Comparison of ENCODE assay signal across 11 cellular contexts in genomic region chr3:15634671-15635661, GRCh38. TPM values are rescaled to one million over a fixed set of nuclear protein-coding genes. Genes with fewer than 3 reads are reported as not detected.
DNase-seq lines count a peak whose midpoint lies in the region; ATAC-seq, FAIRE-seq and TF ChIP-seq lines count a peak whose summit lies in the region.
"Had no signal": no experiment of that assay in that cellular context is flagged by ENCODE, and none has a peak within 500 bp of the region (broad histone marks: within the 10 kb centered on the region; RNA-seq: fewer than 3 reads in every experiment).

No MANE protein-coding gene starts in this region.

- FAIRE-seq in GM12892 (lab: Jason Lieb, UNC), result no peak
- FAIRE-seq: bronchial epithelial cell had no signal

- intact Hi-C loops in CD14-positive monocyte (cut with micrococcal nuclease), result loop anchor here (5.0 to 10.0 kb wide), 2 partner anchors 50 to 177 kb away; no protein-coding TSS in a partner anchor
- intact Hi-C loops in head of caudate nucleus (cut with DNase I), result loop anchor here (5.0 kb wide), 2 partner anchors 162 to 177 kb away; partner anchors contain the start of gene ANKRD28

- peaks cover 10 to 19% of the 10 kb centered on the region in 2 donors for H3K36me3 Mint-ChIP-seq in CD14-positive monocyte
- no peaks in the 10 kb centered on the region for H3K36me3 Mint-ChIP-seq in activated T-helper 17 cell treated with anti-CD3 and anti-CD28 coated beads, Interleukin-2, amount 50 U/mL, for 72 hours (ENCODE audit: low read depth)

- H3K4me1 Mint-ChIP-seq in CD14-positive monocyte, result peaks cover 29% of the 10 kb centered on the region
- H3K4me1 Mint-ChIP-seq in activated T-helper 17 cell treated with anti-CD3 and anti-CD28 coated beads, Interleukin-2, amount 50 U/mL, for 72 hours, result peaks cover 35% of the 10 kb centered on the region

- H3K9me3 Mint-ChIP-seq in CD14-positive monocyte, result no peaks in the 10 kb centered on the region
- H3K9me3 Mint-ChIP-seq in activated T-helper 17 cell treated with anti-CD3 and anti-CD28 coated beads, Interleukin-2, amount 50 U/mL, for 72 hours, result no peaks in the 10 kb centered on the region
- H3K9me3 Mint-ChIP-seq: neural crest cell; stimulated activated naive CD8-positive, alpha-beta T cell treated with anti-CD3 and anti-CD28 coated beads, Interleukin-15, Interleukin-2, amounts not matched to agents 100 ng/mL and 50 ng/mL, for 24 hours had no signal

- H3K9ac ChIP-seq in skeletal muscle satellite cell (ENCODE audit: low read depth, low read length), result peak overlapping the region; percentile 82

- peaks cover 80% of the 10 kb centered on the region for H3K4me1 ChIP-seq in skeletal muscle satellite cell (ENCODE audit: control insufficient read depth, insufficient read depth, low read length)

- no peak for TF ChIP-seq CTCF in CD14-positive monocyte (IDR thresholded peaks at IDR 0.05)

- peaks cover 0 to 2% (median 2%) of the 10 kb centered on the region in 3 donors for H3K27me3 Mint-ChIP-seq in CD14-positive monocyte (ENCODE audit: low read depth in 3 of 3)
- no peaks in the 10 kb centered on the region for H3K27me3 Mint-ChIP-seq in activated T-helper 17 cell treated with anti-CD3 and anti-CD28 coated beads, Interleukin-2, amount 50 U/mL, for 72 hours
- H3K27me3 Mint-ChIP-seq: stimulated activated naive CD8-positive, alpha-beta T cell treated with anti-CD3 and anti-CD28 coated beads, Interleukin-15, Interleukin-2, amounts not matched to agents 100 ng/mL and 50 ng/mL, for 24 hours had no signal

- H3K27me3 ChIP-seq in skeletal muscle satellite cell (ENCODE audit: control insufficient read depth, insufficient read depth, low read length), result no peaks in the 10 kb centered on the region

- DNase-seq in CD14-positive monocyte (ENCODE audit: low spot score), result no peak
- peak in 23 of 42 donors; percentile 11 to 71 (median 37) for DNase-seq in head of caudate nucleus
- DNase-seq in NCI-H2196 (lab: John Stamatoyannopoulos, UW; ENCODE audit: unreplicated experiment), result no peak
- no peak for DNase-seq in GM12892 (ENCODE audit: insufficient read length)
- DNase-seq in RKO (ENCODE audit: low spot score), result no peak
- DNase-seq in OCI-M1 (lab: John Stamatoyannopoulos, UW), result no peak

- ATAC-seq in activated T-helper 17 cell treated with anti-CD3 and anti-CD28 coated beads, Interleukin-2, amount 50 U/mL, for 72 hours (replicated peaks), result no peak

- no peaks in the 10 kb centered on the region for H3K36me3 ChIP-seq in skeletal muscle satellite cell (ENCODE audit: insufficient read depth, low read length)

- H3K4me3 ChIP-seq in skeletal muscle satellite cell (ENCODE audit: low read length), result peak overlapping the region; percentile 46

- peak overlapping the region; percentile 65 for H3K4me2 ChIP-seq in skeletal muscle satellite cell (ENCODE audit: low read length)

- no peak overlapping the region for H3K4me3 Mint-ChIP-seq in CD14-positive monocyte
- peak overlapping the region; percentile 79 for H3K4me3 Mint-ChIP-seq in activated T-helper 17 cell treated with anti-CD3 and anti-CD28 coated beads, Interleukin-2, amount 50 U/mL, for 72 hours
- H3K4me3 Mint-ChIP-seq: neural crest cell had no signal

- H3K9me3 ChIP-seq in skeletal muscle satellite cell (replicated peaks; ENCODE audit: low read length), result no peaks in the 10 kb centered on the region

- H3K27ac Mint-ChIP-seq in CD14-positive monocyte, result peak overlapping the region in 6 of 7 donors; percentile 81 to 98 (median 93)
- peak overlapping the region; percentile 52 for H3K27ac Mint-ChIP-seq in activated T-helper 17 cell treated with anti-CD3 and anti-CD28 coated beads, Interleukin-2, amount 50 U/mL, for 72 hours

- TF ChIP-seq POLR2A in GM12892 (IDR thresholded peaks at IDR 0.05; ENCODE audit: low read depth, low read length), result no peak

RNA-seq across cellular contexts. Expression of gene BTD, which starts 33.4 kb away (rescaled TPM):
- polyA plus RNA-seq in CD14-positive monocyte, result 10 to 100 TPM; 19.3 to 24.0 TPM
- 10 to 100 TPM in 1 of 2 donors, 1 to 10 TPM in 1; 9.9 to 15.2 TPM for total RNA-seq in activated T-helper 17 cell treated with anti-CD3 and anti-CD28 coated beads, Interleukin-2, amount 50 U/mL, for 72 hours
- 7.4 and 12.9 TPM in 2 replicates for total RNA-seq in skeletal muscle satellite cell (2012; rRNA removed)
- polyA plus RNA-seq in GM12892 (2012; ENCODE audit: missing spikeins), result 2.7 TPM

RNA-seq across cellular contexts. Expression of gene HACL1, which starts 33.6 kb away (rescaled TPM):
- polyA plus RNA-seq in CD14-positive monocyte, result 10 to 100 TPM; 22.3 to 27.2 TPM
- total RNA-seq in activated T-helper 17 cell treated with anti-CD3 and anti-CD28 coated beads, Interleukin-2, amount 50 U/mL, for 72 hours, result 10 to 100 TPM; 20.0 to 26.6 TPM
- total RNA-seq in skeletal muscle satellite cell (2012; rRNA removed), result 24.1 and 24.9 TPM in 2 replicates
- 15.6 TPM for polyA plus RNA-seq in GM12892 (2012; ENCODE audit: missing spikeins)

Comparison
In these comparisons a context has a peak if more than half of its experiments do, and no peak if none do; other contexts are left out.
1. DNase-seq: peak in head of caudate nucleus (23 of 42); none in CD14-positive monocyte (single experiment), NCI-H2196 (single experiment), GM12892 (single experiment), RKO (single experiment) and OCI-M1 (single experiment).